In genomic region chr2:10709290-10709939, GRCh38 we compare ENCODE assay signal across 8 cellular contexts. TPM values are rescaled to one million over a fixed set of nuclear protein-coding genes. Genes with fewer than 3 reads are reported as not detected.
DNase-seq lines count a peak whose midpoint lies in the region; ATAC-seq and TF ChIP-seq lines count a peak whose summit lies in the region.

No MANE protein-coding gene starts in this region.

- no peak overlapping the region for H3K4me3 ChIP-seq in CD8-positive, alpha-beta memory T cell (ENCODE audit: low read length)

- no peaks in the 10 kb centered on the region for H3K36me3 ChIP-seq in CD8-positive, alpha-beta memory T cell (ENCODE audit: insufficient read depth, low read length)

- H3K4me1 ChIP-seq in CD8-positive, alpha-beta memory T cell (ENCODE audit: insufficient read depth, low read length): peaks cover 4% of the 10 kb centered on the region

- POLR2A ChIA-PET in RWPE1 (lab: Yijun Ruan, JAX; ENCODE audit: low non-redundant PET): no interaction called here
- POLR2A ChIA-PET in CD8-positive, alpha-beta memory T cell (lab: Charles Lee): no interaction called here

- H3K36me3 Mint-ChIP-seq in Calu3 (ENCODE audit: insufficient read depth, unreplicated experiment): no peaks in the 10 kb centered on the region
- no peaks in the 10 kb centered on the region for H3K36me3 Mint-ChIP-seq in CD8-positive, alpha-beta memory T cell
- no peaks in the 10 kb centered on the region for H3K36me3 Mint-ChIP-seq in stimulated activated effector memory CD8-positive, alpha-beta T cell treated with anti-CD3 and anti-CD28 coated beads, Interleukin-12 subunit alpha, Interleukin-12 subunit beta, amount 100 ng/mL, for 72 hours

- H3K27ac ChIP-seq in RWPE1: no peak overlapping the region
- H3K27ac ChIP-seq in CD8-positive, alpha-beta memory T cell (ENCODE audit: low read depth, low read length): no peak overlapping the region

- H3K4me1 Mint-ChIP-seq in Calu3 (ENCODE audit: low read depth, unreplicated experiment): peaks cover 8% of the 10 kb centered on the region
- H3K4me1 Mint-ChIP-seq in CD8-positive, alpha-beta memory T cell: peaks cover 4 to 8% (median 6%) of the 10 kb centered on the region in 3 donors
- H3K4me1 Mint-ChIP-seq in stimulated activated effector memory CD8-positive, alpha-beta T cell treated with anti-CD3 and anti-CD28 coated beads, Interleukin-12 subunit alpha, Interleukin-12 subunit beta, amount 100 ng/mL, for 72 hours: peaks cover 7% of the 10 kb centered on the region

- no peak for ATAC-seq in GM18519 (IDR thresholded peaks at IDR 0.05; ENCODE audit: low FRiP score, unreplicated experiment)
- ATAC-seq in stimulated activated effector memory CD8-positive, alpha-beta T cell treated with anti-CD3 and anti-CD28 coated beads, Interleukin-12 subunit alpha, Interleukin-12 subunit beta, amount 100 ng/mL, for 72 hours: no peak

- H3K9me3 ChIP-seq in CD8-positive, alpha-beta memory T cell (ENCODE audit: low read length): no peaks in the 10 kb centered on the region

- CTCF ChIA-PET in Calu3 (lab: Charles Lee): interaction anchor here (1.0 kb wide), 1 partner anchor 13 kb away, joined by 3 read pairs; no protein-coding TSS in a partner anchor
- CTCF ChIA-PET in RWPE1 (lab: Yijun Ruan, JAX): interaction anchor here (0.6 to 0.7 kb wide), 2 partner anchors 140 to 552 kb away, joined by 3 to 4 read pairs; no protein-coding TSS in a partner anchor
- CTCF ChIA-PET in CD8-positive, alpha-beta memory T cell (lab: Charles Lee): no interaction called here

- H3K27ac Mint-ChIP-seq in Calu3 (ENCODE audit: unreplicated experiment): no peak overlapping the region
- H3K27ac Mint-ChIP-seq in CD8-positive, alpha-beta memory T cell: no peak overlapping the region
- H3K27ac Mint-ChIP-seq in stimulated activated effector memory CD8-positive, alpha-beta T cell treated with anti-CD3 and anti-CD28 coated beads, Interleukin-12 subunit alpha, Interleukin-12 subunit beta, amount 100 ng/mL, for 72 hours: no peak overlapping the region

- H3K4me3 Mint-ChIP-seq in Calu3 (ENCODE audit: low read depth, unreplicated experiment): no peak overlapping the region
- no peak overlapping the region for H3K4me3 Mint-ChIP-seq in CD8-positive, alpha-beta memory T cell
- no peak overlapping the region for H3K4me3 Mint-ChIP-seq in stimulated activated effector memory CD8-positive, alpha-beta T cell treated with anti-CD3 and anti-CD28 coated beads, Interleukin-12 subunit alpha, Interleukin-12 subunit beta, amount 100 ng/mL, for 72 hours

- TF ChIP-seq CTCF in Calu3 (IDR thresholded peaks at IDR 0.05; ENCODE audit: unreplicated experiment) (peak; percentile 41), RWPE1 (conservative IDR thresholded peaks at IDR 0.05; ENCODE audit: low read depth) (peak; percentile 45)

- no peaks in the 10 kb centered on the region for H3K9me3 Mint-ChIP-seq in Calu3 (ENCODE audit: low read depth, unreplicated experiment)
- no peaks in the 10 kb centered on the region for H3K9me3 Mint-ChIP-seq in CD8-positive, alpha-beta memory T cell
- H3K9me3 Mint-ChIP-seq in stimulated activated effector memory CD8-positive, alpha-beta T cell treated with anti-CD3 and anti-CD28 coated beads, Interleukin-12 subunit alpha, Interleukin-12 subunit beta, amount 100 ng/mL, for 72 hours: no peaks in the 10 kb centered on the region

- intact Hi-C loops in Calu3 (cut with micrococcal nuclease; ENCODE audit: unreplicated experiment): loop anchor here (5.0 to 10.0 kb wide), 2 partner anchors 75 to 123 kb away; no protein-coding TSS in a partner anchor

- H3K27me3 Mint-ChIP-seq in Calu3 (ENCODE audit: unreplicated experiment): peaks cover 82% of the 10 kb centered on the region
- H3K27me3 Mint-ChIP-seq in CD8-positive, alpha-beta memory T cell: peaks cover 21 to 54% of the 10 kb centered on the region in 2 donors

- DNase-seq in Calu3: peak; percentile 50
- DNase-seq in HuH-7.5 (ENCODE audit: low spot score): peak; percentile 41
- peak; percentile 51 for DNase-seq in RWPE1 (ENCODE audit: low spot score)
- peak; percentile 77 for DNase-seq in iPS-NIHi7 (ENCODE audit: extremely low spot score)
- no peak for DNase-seq in CD8-positive, alpha-beta memory T cell
- DNase-seq in stimulated activated effector memory CD8-positive, alpha-beta T cell treated with anti-CD3 and anti-CD28 coated beads, Interleukin-12 subunit alpha, Interleukin-12 subunit beta, amount 100 ng/mL, for 72 hours (ENCODE audit: low spot score in 2 of 2): no peak
- no peak for DNase-seq in T-helper 2 cell

- BruUV-seq in Calu3 (replicated peaks; lab: Mats Ljungman, UMichigan): no TSS peak

- H3K27me3 ChIP-seq in CD8-positive, alpha-beta memory T cell (ENCODE audit: insufficient read depth, low read length, poor library complexity, severe bottlenecking): no peaks in the 10 kb centered on the region

RNA-seq across cellular contexts. Expression of gene ATP6V1C2, which starts 12.0 kb away (rescaled TPM):
- total RNA-seq in Calu3 (2022): 0.28 and 0.61 TPM in 2 replicates
- under 1 TPM in 1 of 2 experiments, not detected in 1; 0.09 TPM for total RNA-seq in CD8-positive, alpha-beta memory T cell
- polyA plus RNA-seq in CD8-positive, alpha-beta memory T cell: 0.24 TPM

RNA-seq across cellular contexts. Expression of gene NOL10, which starts 19.6 kb away (rescaled TPM):
- total RNA-seq in Calu3 (2022): 31.3 and 32.6 TPM in 2 replicates
- 10 to 100 TPM; 49.8 to 50.1 TPM for total RNA-seq in CD8-positive, alpha-beta memory T cell
- polyA plus RNA-seq in CD8-positive, alpha-beta memory T cell: 21.0 TPM

Comparison
In these comparisons a context has a peak if more than half of its experiments do, and no peak if none do; other contexts are left out.
1. DNase-seq: peak in Calu3 (single experiment), HuH-7.5 (single experiment), RWPE1 (single experiment) and iPS-NIHi7 (single experiment); none in CD8-positive, alpha-beta memory T cell (0 of 5), stimulated activated effector memory CD8-positive, alpha-beta T cell treated with anti-CD3 and anti-CD28 coated beads, Interleukin-12 subunit alpha, Interleukin-12 subunit beta, amount 100 ng/mL, for 72 hours (0 of 2) and T-helper 2 cell (0 of 5).